In genomic region chr14:23447634-23448353, GRCh38 we compare ENCODE assay signal across 18 cellular contexts. TPM values are rescaled to one million over a fixed set of nuclear protein-coding genes. Genes with fewer than 3 reads are reported as not detected.
DNase-seq lines count a peak whose midpoint lies in the region; ATAC-seq and TF ChIP-seq lines count a peak whose summit lies in the region.
"Had no signal": no experiment of that assay in that cellular context is flagged by ENCODE, and none has a peak within 500 bp of the region (broad histone marks: within the 10 kb centered on the region; RNA-seq: fewer than 3 reads in every experiment).

No MANE protein-coding gene starts in this region.

- peak overlapping the region; percentile 49 for H3K27ac Mint-ChIP-seq in activated CD8-positive, alpha-beta T cell treated with anti-CD3 and anti-CD28 coated beads for 36 hours
- no peak overlapping the region for H3K27ac Mint-ChIP-seq in activated CD8-positive, alpha-beta T cell treated with anti-CD3 and anti-CD28 coated beads, Interleukin-2, amount 10 ng/mL, durations not matched to agents 7 days and 5 days
- peak overlapping the region; percentile 49 for H3K27ac Mint-ChIP-seq in activated CD4-positive, alpha-beta memory T cell treated with anti-CD3 and anti-CD28 coated beads, Interleukin-2, amount 10 ng/mL, durations not matched to agents 7 days and 5 days
- H3K27ac Mint-ChIP-seq: CD8-positive, alpha-beta memory T cell had no signal

- no peaks in the 10 kb centered on the region for H3K27me3 ChIP-seq in mesendoderm (ENCODE audit: insufficient read depth, low read length, poor library complexity)
- H3K27me3 ChIP-seq: ovary had no signal

- no peaks in the 10 kb centered on the region for H3K4me1 ChIP-seq in mesendoderm (ENCODE audit: control insufficient read depth, low read depth, low read length)

- ATAC-seq in activated CD8-positive, alpha-beta T cell treated with anti-CD3 and anti-CD28 coated beads for 36 hours, result peak; percentile 51
- no peak for ATAC-seq in activated CD8-positive, alpha-beta T cell treated with anti-CD3 and anti-CD28 coated beads, Interleukin-2, amount 10 ng/mL, durations not matched to agents 7 days and 5 days
- ATAC-seq in left colon (peak; percentile 98), HG03439 (IDR thresholded peaks at IDR 0.05; ENCODE audit: unreplicated experiment) (no peak)
- ATAC-seq in stimulated activated naive CD8-positive, alpha-beta T cell treated with anti-CD3 and anti-CD28 coated beads, Interleukin-15, Interleukin-2, amounts not matched to agents 100 U/mL and 50 U/mL, for 24 hours, result peak; percentile 40
- ATAC-seq: K562 had no signal

- no peak overlapping the region for H2BK120ac ChIP-seq in mesendoderm (ENCODE audit: low read depth, low read length)

- TF ChIP-seq CTCF in activated CD8-positive, alpha-beta T cell treated with anti-CD3 and anti-CD28 coated beads for 36 hours (IDR thresholded peaks at IDR 0.05), result no peak

- no peaks in the 10 kb centered on the region for H3K4me1 Mint-ChIP-seq in activated CD8-positive, alpha-beta T cell treated with anti-CD3 and anti-CD28 coated beads for 36 hours (ENCODE audit: low read depth)
- H3K4me1 Mint-ChIP-seq in activated CD8-positive, alpha-beta T cell treated with anti-CD3 and anti-CD28 coated beads, Interleukin-2, amount 10 ng/mL, durations not matched to agents 7 days and 5 days (ENCODE audit: low read depth), result peaks cover 3% of the 10 kb centered on the region
- H3K4me1 Mint-ChIP-seq in activated CD4-positive, alpha-beta memory T cell treated with anti-CD3 and anti-CD28 coated beads, Interleukin-2, amount 10 ng/mL, durations not matched to agents 7 days and 5 days, result peaks cover 10% of the 10 kb centered on the region
- H3K4me1 Mint-ChIP-seq: CD8-positive, alpha-beta memory T cell had no signal

- H3K4me3 Mint-ChIP-seq in activated CD8-positive, alpha-beta T cell treated with anti-CD3 and anti-CD28 coated beads for 36 hours, result no peak overlapping the region
- no peak overlapping the region for H3K4me3 Mint-ChIP-seq in activated CD8-positive, alpha-beta T cell treated with anti-CD3 and anti-CD28 coated beads, Interleukin-2, amount 10 ng/mL, durations not matched to agents 7 days and 5 days
- H3K4me3 Mint-ChIP-seq in activated CD4-positive, alpha-beta memory T cell treated with anti-CD3 and anti-CD28 coated beads, Interleukin-2, amount 10 ng/mL, durations not matched to agents 7 days and 5 days, result no peak overlapping the region
- H3K4me3 Mint-ChIP-seq: CD8-positive, alpha-beta memory T cell had no signal

- no peak overlapping the region for H2BK15ac ChIP-seq in mesendoderm (replicated peaks; ENCODE audit: low read depth)

- no peak overlapping the region for H4K8ac ChIP-seq in mesendoderm (ENCODE audit: low read depth, low read length)

- DNase-seq in activated CD8-positive, alpha-beta T cell treated with anti-CD3 and anti-CD28 coated beads for 36 hours, result no peak
- DNase-seq in activated CD8-positive, alpha-beta T cell treated with anti-CD3 and anti-CD28 coated beads, Interleukin-2, amount 10 ng/mL, durations not matched to agents 7 days and 5 days, result no peak
- DNase-seq in activated CD4-positive, alpha-beta memory T cell treated with anti-CD3 and anti-CD28 coated beads, Interleukin-2, amount 10 ng/mL, durations not matched to agents 7 days and 5 days, result peak; percentile 3
- DNase-seq in left colon (peak; percentile 73 to 88), mesendoderm (no peak), SKM-1 treated with dmso at 0.1 percent for 144 hours (lab: John Stamatoyannopoulos, UW; ENCODE audit: unreplicated experiment) (no peak)
- no peak for DNase-seq in stimulated activated naive CD8-positive, alpha-beta T cell treated with anti-CD3 and anti-CD28 coated beads, Interleukin-15, Interleukin-2, amounts not matched to agents 100 U/mL and 50 U/mL, for 24 hours
- DNase-seq: activated CD4-positive, alpha-beta T cell treated with anti-CD3 and anti-CD28 coated beads, Interleukin-2, amount 50 U/mL, for 48 hours; CD8-positive, alpha-beta memory T cell; cerebellar nuclear complex; foreskin fibroblast; NCI-H1092; NK-92 treated with Interleukin-12 subunit alpha and Interleukin-12 subunit beta, amount 100 ng/mL, for 24 hours; ovary; T-helper 9 cell had no signal

- no peaks in the 10 kb centered on the region for H3K36me3 ChIP-seq in mesendoderm (ENCODE audit: control insufficient read depth, insufficient read depth, low read length)
- H3K36me3 ChIP-seq: ovary had no signal

- no peak overlapping the region for H3K4ac ChIP-seq in mesendoderm (ENCODE audit: low read depth, low read length)

- no peak overlapping the region for H4K5ac ChIP-seq in mesendoderm (ENCODE audit: low read length)

- H3K56ac ChIP-seq in mesendoderm (ENCODE audit: low read length), result no peak overlapping the region

- H3K4me2 ChIP-seq in mesendoderm (ENCODE audit: low read length), result no peak overlapping the region

- H3K18ac ChIP-seq in mesendoderm (ENCODE audit: low read length), result no peak overlapping the region

- intact Hi-C loops in activated CD8-positive, alpha-beta T cell treated with anti-CD3 and anti-CD28 coated beads for 36 hours (cut with micrococcal nuclease), result no loop called here
- intact Hi-C loops in left colon (cut with DNase I, micrococcal nuclease), result no loop called here

- no peaks in the 10 kb centered on the region for H3K36me3 Mint-ChIP-seq in activated CD8-positive, alpha-beta T cell treated with anti-CD3 and anti-CD28 coated beads for 36 hours (ENCODE audit: low read depth)
- no peaks in the 10 kb centered on the region for H3K36me3 Mint-ChIP-seq in activated CD8-positive, alpha-beta T cell treated with anti-CD3 and anti-CD28 coated beads, Interleukin-2, amount 10 ng/mL, durations not matched to agents 7 days and 5 days (ENCODE audit: low read depth)
- H3K36me3 Mint-ChIP-seq in activated CD4-positive, alpha-beta memory T cell treated with anti-CD3 and anti-CD28 coated beads, Interleukin-2, amount 10 ng/mL, durations not matched to agents 7 days and 5 days (ENCODE audit: low read depth), result no peaks in the 10 kb centered on the region
- H3K36me3 Mint-ChIP-seq: CD8-positive, alpha-beta memory T cell had no signal

- no peaks in the 10 kb centered on the region for H3K9me3 Mint-ChIP-seq in activated CD8-positive, alpha-beta T cell treated with anti-CD3 and anti-CD28 coated beads for 36 hours
- H3K9me3 Mint-ChIP-seq in activated CD8-positive, alpha-beta T cell treated with anti-CD3 and anti-CD28 coated beads, Interleukin-2, amount 10 ng/mL, durations not matched to agents 7 days and 5 days (ENCODE audit: insufficient read depth), result no peaks in the 10 kb centered on the region
- H3K9me3 Mint-ChIP-seq in activated CD4-positive, alpha-beta memory T cell treated with anti-CD3 and anti-CD28 coated beads, Interleukin-2, amount 10 ng/mL, durations not matched to agents 7 days and 5 days, result no peaks in the 10 kb centered on the region
- H3K9me3 Mint-ChIP-seq: CD8-positive, alpha-beta memory T cell had no signal

- CTCF ChIA-PET in activated CD8-positive, alpha-beta T cell treated with anti-CD3 and anti-CD28 coated beads for 36 hours (lab: Charles Lee), result interaction anchor here (1.5 to 2.1 kb wide), 2 partner anchors 9 to 35 kb away, joined by 3 to 6 read pairs; no protein-coding TSS in a partner anchor
- CTCF ChIA-PET in activated CD8-positive, alpha-beta T cell treated with anti-CD3 and anti-CD28 coated beads, Interleukin-2, amount 10 ng/mL, durations not matched to agents 7 days and 5 days (lab: Charles Lee), result interaction anchor here (0.9 to 1.1 kb wide), 2 partner anchors 22 to 67 kb away, joined by 3 to 4 read pairs; partner anchors contain the start of gene NGDN
- CTCF ChIA-PET in activated CD4-positive, alpha-beta memory T cell treated with anti-CD3 and anti-CD28 coated beads, Interleukin-2, amount 10 ng/mL, durations not matched to agents 7 days and 5 days (lab: Charles Lee), result interaction anchor here (0.6 to 0.8 kb wide), 3 partner anchors 9 to 631 kb away, joined by 3 read pairs; partner anchors contain the start of gene MYH7

- H3K27me3 Mint-ChIP-seq in activated CD8-positive, alpha-beta T cell treated with anti-CD3 and anti-CD28 coated beads for 36 hours, result peaks cover 8% of the 10 kb centered on the region
- H3K27me3 Mint-ChIP-seq in activated CD8-positive, alpha-beta T cell treated with anti-CD3 and anti-CD28 coated beads, Interleukin-2, amount 10 ng/mL, durations not matched to agents 7 days and 5 days (ENCODE audit: low read depth), result peaks cover 3% of the 10 kb centered on the region
- H3K27me3 Mint-ChIP-seq in activated CD4-positive, alpha-beta memory T cell treated with anti-CD3 and anti-CD28 coated beads, Interleukin-2, amount 10 ng/mL, durations not matched to agents 7 days and 5 days, result peaks cover 7% of the 10 kb centered on the region

- H2AK5ac ChIP-seq in mesendoderm (ENCODE audit: low read length), result no peak overlapping the region

- no CpG with 5 or more reads among the region's 7 CpGs for WGBS in mesendoderm (ENCODE audit: extremely low coverage, insufficient coverage, low lambda C conversion rate)

- H3K79me2 ChIP-seq in mesendoderm (ENCODE audit: control insufficient read depth, insufficient read depth, low read length), result no peaks in the 10 kb centered on the region

- no peak overlapping the region for H3K27ac ChIP-seq in mesendoderm (ENCODE audit: low read depth, low read length)
- H3K27ac ChIP-seq: ovary had no signal

- no peak overlapping the region for H3K4me3 ChIP-seq in mesendoderm (ENCODE audit: low read length)
- H3K4me3 ChIP-seq: K562, ovary had no signal

- POLR2A ChIA-PET in activated CD8-positive, alpha-beta T cell treated with anti-CD3 and anti-CD28 coated beads for 36 hours (lab: Charles Lee), result interaction anchor here (1.1 kb wide), 1 partner anchor 10 kb away, joined by 3 read pairs; no protein-coding TSS in a partner anchor
- POLR2A ChIA-PET in activated CD8-positive, alpha-beta T cell treated with anti-CD3 and anti-CD28 coated beads, Interleukin-2, amount 10 ng/mL, durations not matched to agents 7 days and 5 days (lab: Charles Lee), result interaction anchor here (0.7 kb wide), 1 partner anchor 27 kb away, joined by 3 read pairs; no protein-coding TSS in a partner anchor
- POLR2A ChIA-PET in activated CD4-positive, alpha-beta memory T cell treated with anti-CD3 and anti-CD28 coated beads, Interleukin-2, amount 10 ng/mL, durations not matched to agents 7 days and 5 days (lab: Charles Lee), result no interaction called here

- H3K23ac ChIP-seq in mesendoderm (ENCODE audit: low read length), result no peak overlapping the region

- no peaks in the 10 kb centered on the region for H3K79me1 ChIP-seq in mesendoderm (ENCODE audit: low read length)

- H2BK5ac ChIP-seq in mesendoderm (ENCODE audit: low read length), result no peak overlapping the region

- H3K9ac ChIP-seq in mesendoderm (ENCODE audit: low read length), result no peak overlapping the region

RNA-seq across cellular contexts. Expression of gene MYH7, which starts 12.3 kb away (rescaled TPM):
- not detected for total RNA-seq in activated CD8-positive, alpha-beta T cell treated with anti-CD3 and anti-CD28 coated beads for 36 hours
- total RNA-seq in activated CD8-positive, alpha-beta T cell treated with anti-CD3 and anti-CD28 coated beads, Interleukin-2, amount 10 ng/mL, durations not matched to agents 7 days and 5 days, result not detected
- total RNA-seq in activated CD4-positive, alpha-beta memory T cell treated with anti-CD3 and anti-CD28 coated beads, Interleukin-2, amount 10 ng/mL, durations not matched to agents 7 days and 5 days, result under 1 TPM in 1 of 2 experiments, not detected in 1; 0.05 TPM
- total RNA-seq in left colon, result not detected
- not detected for polyA plus RNA-seq in mesendoderm (2013, experiment 1 of 2)
- not detected for polyA plus RNA-seq in mesendoderm (2013, experiment 2 of 2)
- total RNA-seq: CD8-positive, alpha-beta memory T cell; K562; subcutaneous adipose tissue had no signal
- polyA plus RNA-seq: CD8-positive, alpha-beta memory T cell; K562 had no signal

RNA-seq across cellular contexts. Expression of gene NGDN, which starts 21.7 kb away (rescaled TPM):
- 10 to 100 TPM; 50.9 to 57.4 TPM for total RNA-seq in activated CD8-positive, alpha-beta T cell treated with anti-CD3 and anti-CD28 coated beads for 36 hours
- total RNA-seq in activated CD8-positive, alpha-beta T cell treated with anti-CD3 and anti-CD28 coated beads, Interleukin-2, amount 10 ng/mL, durations not matched to agents 7 days and 5 days, result 10 to 100 TPM; 43.7 to 44.0 TPM
- total RNA-seq in activated CD4-positive, alpha-beta memory T cell treated with anti-CD3 and anti-CD28 coated beads, Interleukin-2, amount 10 ng/mL, durations not matched to agents 7 days and 5 days, result 10 to 100 TPM; 34.8 to 39.0 TPM
- 10 to 100 TPM; 22.2 to 24.1 TPM for total RNA-seq in left colon
- polyA plus RNA-seq in mesendoderm (2013, experiment 1 of 2), result 101 TPM
- polyA plus RNA-seq in mesendoderm (2013, experiment 2 of 2), result 100 TPM

RNA-seq across cellular contexts. Expression of gene MYH6, which starts 39.7 kb away (rescaled TPM):
- total RNA-seq in activated CD8-positive, alpha-beta T cell treated with anti-CD3 and anti-CD28 coated beads for 36 hours, result not detected
- not detected for total RNA-seq in activated CD8-positive, alpha-beta T cell treated with anti-CD3 and anti-CD28 coated beads, Interleukin-2, amount 10 ng/mL, durations not matched to agents 7 days and 5 days
- under 1 TPM; 0.08 to 0.10 TPM for total RNA-seq in activated CD4-positive, alpha-beta memory T cell treated with anti-CD3 and anti-CD28 coated beads, Interleukin-2, amount 10 ng/mL, durations not matched to agents 7 days and 5 days
- not detected for total RNA-seq in left colon
- polyA plus RNA-seq in mesendoderm (2013, experiment 1 of 2), result 0.03 TPM
- polyA plus RNA-seq in mesendoderm (2013, experiment 2 of 2), result not detected
- total RNA-seq: K562, subcutaneous adipose tissue had no signal
- polyA plus RNA-seq: CD8-positive, alpha-beta memory T cell; K562 had no signal

Comparison
In these comparisons a context has a peak if more than half of its experiments do, and no peak if none do; other contexts are left out.
1. ATAC-seq: peak in activated CD8-positive, alpha-beta T cell treated with anti-CD3 and anti-CD28 coated beads for 36 hours (single experiment), left colon (single experiment) and stimulated activated naive CD8-positive, alpha-beta T cell treated with anti-CD3 and anti-CD28 coated beads, Interleukin-15, Interleukin-2, amounts not matched to agents 100 U/mL and 50 U/mL, for 24 hours (single experiment); none in activated CD8-positive, alpha-beta T cell treated with anti-CD3 and anti-CD28 coated beads, Interleukin-2, amount 10 ng/mL, durations not matched to agents 7 days and 5 days (single experiment) and HG03439 (single experiment).
2. DNase-seq: peak in activated CD4-positive, alpha-beta memory T cell treated with anti-CD3 and anti-CD28 coated beads, Interleukin-2, amount 10 ng/mL, durations not matched to agents 7 days and 5 days (single experiment) and left colon (2 of 2); none in activated CD8-positive, alpha-beta T cell treated with anti-CD3 and anti-CD28 coated beads for 36 hours (single experiment), activated CD8-positive, alpha-beta T cell treated with anti-CD3 and anti-CD28 coated beads, Interleukin-2, amount 10 ng/mL, durations not matched to agents 7 days and 5 days (single experiment), stimulated activated naive CD8-positive, alpha-beta T cell treated with anti-CD3 and anti-CD28 coated beads, Interleukin-15, Interleukin-2, amounts not matched to agents 100 U/mL and 50 U/mL, for 24 hours (single experiment), mesendoderm (single experiment) and SKM-1 treated with dmso at 0.1 percent for 144 hours (single experiment).